Comparison of ENCODE assay signal across 21 cellular contexts in genomic region chr2:231454361-231454791, GRCh38. TPM values are rescaled to one million over a fixed set of nuclear protein-coding genes. Genes with fewer than 3 reads are reported as not detected.
DNase-seq lines count a peak whose midpoint lies in the region; ATAC-seq and TF ChIP-seq lines count a peak whose summit lies in the region.
"Had no signal": no experiment of that assay in that cellular context is flagged by ENCODE, and none has a peak within 500 bp of the region (broad histone marks: within the 10 kb centered on the region; RNA-seq: fewer than 3 reads in every experiment).

No MANE protein-coding gene starts in this region.

- H2BK5ac ChIP-seq in mesenchymal stem cell (ENCODE audit: low read depth, low read length, poor library complexity, severe bottlenecking) = no peak overlapping the region

- H3K9ac ChIP-seq in mesenchymal stem cell (ENCODE audit: low read length) = no peak overlapping the region

- no peak overlapping the region for H3K14ac ChIP-seq in mesenchymal stem cell (ENCODE audit: low read length in 2 of 2)

- peaks cover 3% of the 10 kb centered on the region for H3K4me1 ChIP-seq in mesenchymal stem cell (ENCODE audit: control insufficient read depth, insufficient read depth, low read depth, low read length)
- H3K4me1 ChIP-seq: Peyer's patch had no signal

- H2AK5ac ChIP-seq in mesenchymal stem cell (ENCODE audit: low read length, severe bottlenecking) = no peak overlapping the region

- H3K4me3 ChIP-seq in mesenchymal stem cell (ENCODE audit: insufficient read depth in 1 of 2, low read depth in 1 of 2, low read length in 2 of 2) = no peak overlapping the region
- H3K4me3 ChIP-seq: Peyer's patch, upper lobe of right lung had no signal

- no peak overlapping the region for H2BK120ac ChIP-seq in mesenchymal stem cell (ENCODE audit: low read depth, low read length)

- no peak overlapping the region for H2BK15ac ChIP-seq in mesenchymal stem cell (ENCODE audit: low read depth, poor library complexity, severe bottlenecking)

- peaks cover 7% of the 10 kb centered on the region for H3K79me1 ChIP-seq in mesenchymal stem cell (replicated peaks; ENCODE audit: low read length, poor library complexity, severe bottlenecking)

- peaks cover 39 to 75% of the 10 kb centered on the region in 2 experiments for H3K36me3 ChIP-seq in mesenchymal stem cell (ENCODE audit: control insufficient read depth in 1 of 2, insufficient read depth in 2 of 2, low read depth in 1 of 2, low read length in 2 of 2)

- no peaks in the 10 kb centered on the region for H3K9me3 Mint-ChIP-seq in stimulated activated naive CD8-positive, alpha-beta T cell treated with anti-CD3 and anti-CD28 coated beads, Interleukin-15, amount 100 ng/mL, for 72 hours
- H3K9me3 Mint-ChIP-seq in WTC11 = no peaks in the 10 kb centered on the region

- no peak overlapping the region for H2BK12ac ChIP-seq in mesenchymal stem cell (ENCODE audit: low read length in 2 of 2)

- peak overlapping the region in 1 of 2 donors; percentile 15 for H3K4me3 Mint-ChIP-seq in stimulated activated naive CD8-positive, alpha-beta T cell treated with anti-CD3 and anti-CD28 coated beads, Interleukin-15, amount 100 ng/mL, for 72 hours
- no peak overlapping the region for H3K4me3 Mint-ChIP-seq in WTC11

- ATAC-seq in stimulated activated naive CD8-positive, alpha-beta T cell treated with anti-CD3 and anti-CD28 coated beads, Interleukin-15, amount 100 ng/mL, for 72 hours = no peak
- no peak for ATAC-seq in stimulated activated naive CD8-positive, alpha-beta T cell treated with anti-CD3 and anti-CD28 coated beads, Interleukin-15, Interleukin-2, amounts not matched to agents 100 U/mL and 50 U/mL, for 24 hours
- ATAC-seq in WTC11 = no peak
- ATAC-seq: right cardiac atrium, SK-N-SH treated with all-trans-retinoic acid at 6 μM for 48 hours, upper lobe of right lung had no signal

- peak overlapping the region; percentile 25 to 96 for H3K27ac Mint-ChIP-seq in stimulated activated naive CD8-positive, alpha-beta T cell treated with anti-CD3 and anti-CD28 coated beads, Interleukin-15, amount 100 ng/mL, for 72 hours
- peak overlapping the region; percentile 60 for H3K27ac Mint-ChIP-seq in WTC11

- WGBS in mesenchymal stem cell = 98% methylated on average over 4 of the region's 4 CpGs

- no peak overlapping the region for H2AFZ ChIP-seq in mesenchymal stem cell (ENCODE audit: low read depth, low read length)

- peaks cover 51% of the 10 kb centered on the region for H3K4me1 Mint-ChIP-seq in stimulated activated naive CD8-positive, alpha-beta T cell treated with anti-CD3 and anti-CD28 coated beads, Interleukin-15, amount 100 ng/mL, for 72 hours
- H3K4me1 Mint-ChIP-seq in WTC11 = peaks cover 51% of the 10 kb centered on the region

- no peaks in the 10 kb centered on the region for H3K27me3 ChIP-seq in mesenchymal stem cell (ENCODE audit: control insufficient read depth in 1 of 2, insufficient read depth in 1 of 2, low read length in 2 of 2)
- H3K27me3 ChIP-seq: Peyer's patch, upper lobe of right lung had no signal

- H3K18ac ChIP-seq in mesenchymal stem cell (ENCODE audit: low read depth in 1 of 2, low read length in 2 of 2) = no peak overlapping the region

- CTCF ChIA-PET in WTC11 (lab: Charles Lee) = interaction anchor here (0.7 to 2.1 kb wide), 5 partner anchors 14 to 87 kb away, joined by 3 to 7 read pairs (median 3); no protein-coding TSS in a partner anchor

- no peak overlapping the region for H4K91ac ChIP-seq in mesenchymal stem cell (ENCODE audit: low read length)

- H3K36me3 Mint-ChIP-seq in WTC11 = peaks cover 76% of the 10 kb centered on the region

- H3K4ac ChIP-seq in mesenchymal stem cell (ENCODE audit: low read depth in 1 of 2, low read length in 2 of 2) = no peak overlapping the region

- no peak for DNase-seq in stimulated activated naive CD8-positive, alpha-beta T cell treated with anti-CD3 and anti-CD28 coated beads, Interleukin-15, amount 100 ng/mL, for 72 hours
- no peak for DNase-seq in stimulated activated naive CD8-positive, alpha-beta T cell treated with anti-CD3 and anti-CD28 coated beads, Interleukin-15, Interleukin-2, amounts not matched to agents 100 U/mL and 50 U/mL, for 24 hours
- DNase-seq in WTC11 (ENCODE audit: low spot score) (no peak), mesenchymal stem cell (no peak), GM10266 (ENCODE audit: extremely low spot score) (no peak)
- no peak for DNase-seq in stimulated activated CD4-positive, alpha-beta T cell treated with anti-CD3 and anti-CD28 coated beads, Interleukin-2, amount 100 ng/mL, for 48 hours
- no peak for DNase-seq in effector CD8-positive, alpha-beta T cell (lab: John Stamatoyannopoulos, UW)
- DNase-seq: activated CD4-positive, CD25-positive, alpha-beta regulatory T cell treated with anti-CD3 and anti-CD28 coated beads, Interleukin-2, amount 50 U/mL, for 72 hours; activated naive CD4-positive, alpha-beta T cell treated with Interleukin-2 at 50 U/mL for 16 hours; AML-193; cortex of kidney; foreskin melanocyte; midbrain; NCI-H146; NCI-H2227 treated with DMSO at 0.1 percent for 48 hours; nucleus accumbens; Peyer's patch; right cardiac atrium; T1000; upper lobe of right lung had no signal

- no peaks in the 10 kb centered on the region for H3K27me3 Mint-ChIP-seq in stimulated activated naive CD8-positive, alpha-beta T cell treated with anti-CD3 and anti-CD28 coated beads, Interleukin-15, amount 100 ng/mL, for 72 hours
- H3K27me3 Mint-ChIP-seq in WTC11 (ENCODE audit: low read depth) = no peaks in the 10 kb centered on the region

- no peak for TF ChIP-seq CTCF in WTC11 (IDR thresholded peaks at IDR 0.05)
- TF ChIP-seq CTCF in GM10266 (IDR thresholded peaks at IDR 0.05; ENCODE audit: control insufficient read depth, insufficient read depth, low read depth, missing control alignments) = no peak

- POLR2A ChIA-PET in WTC11 (lab: Charles Lee) = interaction anchor here (0.6 to 4.8 kb wide), 4 partner anchors 10 to 266 kb away, joined by 3 to 57 read pairs (median 5); partner anchors contain the start of gene NCL

- peak overlapping the region; percentile 33 for H3K27ac ChIP-seq in mesenchymal stem cell (ENCODE audit: low read length, poor library complexity, severe bottlenecking)
- H3K27ac ChIP-seq: Peyer's patch, upper lobe of right lung had no signal

- no peaks in the 10 kb centered on the region for H3K9me3 ChIP-seq in mesenchymal stem cell (ENCODE audit: control insufficient read depth, low read length)
- H3K9me3 ChIP-seq: Peyer's patch, upper lobe of right lung had no signal

- H4K8ac ChIP-seq in mesenchymal stem cell (ENCODE audit: low read length) = no peak overlapping the region

- no peak overlapping the region for H3K4me2 ChIP-seq in mesenchymal stem cell (ENCODE audit: low read length, poor library complexity, severe bottlenecking)

- no peak overlapping the region for H3K23ac ChIP-seq in mesenchymal stem cell (ENCODE audit: low read length in 2 of 2)

TF ChIP-seq in WTC11, 78 proteins besides CTCF, POLR2A, EP300 and RAD21 (continues in another document):
- TF ChIP-seq MXD4 (CRISPR knock-in tag; IDR thresholded peaks at IDR 0.05; ENCODE audit: borderline replicate concordance) = no peak
- TF ChIP-seq HMGA2 (CRISPR knock-in tag; IDR thresholded peaks at IDR 0.05) = no peak
- TF ChIP-seq ZBTB21 (CRISPR knock-in tag; IDR thresholded peaks at IDR 0.05; ENCODE audit: borderline replicate concordance) = no peak
- no peak for TF ChIP-seq TEAD4 (CRISPR knock-in tag; IDR thresholded peaks at IDR 0.05)
- TF ChIP-seq ELF4 (CRISPR knock-in tag; IDR thresholded peaks at IDR 0.05; ENCODE audit: low read depth) = no peak
- no peak for TF ChIP-seq ZNF532 (CRISPR knock-in tag; IDR thresholded peaks at IDR 0.05; ENCODE audit: borderline replicate concordance)
- no peak for TF ChIP-seq KAT7 (CRISPR knock-in tag; IDR thresholded peaks at IDR 0.05; ENCODE audit: borderline replicate concordance)

RNA-seq across cellular contexts. Expression of gene NCL, which starts 9.9 kb away (rescaled TPM):
- total RNA-seq in WTC11 (2021) = 944 to 1,223 TPM (median 1,004 TPM) in 3 replicates
- polyA plus RNA-seq in mesenchymal stem cell (2013, experiment 1 of 2) = 256 TPM
- polyA plus RNA-seq in mesenchymal stem cell (2013, experiment 2 of 2) = 256 TPM

RNA-seq across cellular contexts. Expression of gene B3GNT7, which starts 58.9 kb away (rescaled TPM):
- 151 to 197 TPM (median 194 TPM) in 3 replicates for total RNA-seq in WTC11 (2021)
- polyA plus RNA-seq in mesenchymal stem cell (2013, experiment 1 of 2) = 0.26 TPM
- polyA plus RNA-seq in mesenchymal stem cell (2013, experiment 2 of 2) = 0.21 TPM
